8 cellular contexts compared by ENCODE assay signal in genomic region chr1:227789042-227789880, GRCh38. TPM values are rescaled to one million over a fixed set of nuclear protein-coding genes. Genes with fewer than 3 reads are reported as not detected.
A peak's percentile ranks its signal among the peaks of the same experiment; 100 is the strongest.
DNase-seq lines count a peak whose midpoint lies in the region; ATAC-seq and TF ChIP-seq lines count a peak whose summit lies in the region.

No MANE protein-coding gene starts in this region.

- H3K9ac ChIP-seq in HUES6 (ENCODE audit: low read length) (peak overlapping the region; percentile 60), mammary epithelial cell (ENCODE audit: insufficient read depth, low read length) (peak overlapping the region; percentile 71), mucosa of rectum (ENCODE audit: low read depth in 1 of 2, low read length in 2 of 2) (peak overlapping the region; percentile 32 to 58)

- CTCF ChIA-PET in mammary epithelial cell (lab: Charles Lee; ENCODE audit: low non-redundant PET) (no interaction called here), GM10248 (lab: Yijun Ruan, JAX) (no interaction called here)

- in situ Hi-C loops in mammary epithelial cell (cut with MboI; ENCODE audit: low sequenced_read_pairs in 2 of 2), result no loop called here

- peaks cover 34% of the 10 kb centered on the region for H3K4me1 ChIP-seq in HUES6 (ENCODE audit: control insufficient read depth, insufficient read depth, low read length)
- peaks cover 24% of the 10 kb centered on the region for H3K4me1 ChIP-seq in mammary epithelial cell (ENCODE audit: insufficient read depth, low read length)
- peaks cover 22 to 28% of the 10 kb centered on the region in 2 donors for H3K4me1 ChIP-seq in mucosa of rectum (ENCODE audit: control insufficient read depth in 2 of 2, insufficient read depth in 2 of 2, low read length in 2 of 2)

- no peaks in the 10 kb centered on the region for H3K9me3 Mint-ChIP-seq in activated naive CD4-positive, alpha-beta T cell treated with anti-CD3 and anti-CD28 coated beads, Interleukin-2, amount 50 U/mL, for 72 hours

- intact Hi-C loops in mammary epithelial cell (cut with micrococcal nuclease), result loop anchor here (5.0 kb wide), 2 partner anchors 108 to 298 kb away; no protein-coding TSS in a partner anchor

- 66% methylated on average over 14 of the region's 19 CpGs for WGBS in mammary epithelial cell (ENCODE audit: low coverage, missing lambda C conversion rate)

- no peak overlapping the region for H3K27ac ChIP-seq in HUES6 (ENCODE audit: low read depth, low read length)
- peak overlapping the region; percentile 21 for H3K27ac ChIP-seq in mammary epithelial cell (ENCODE audit: insufficient read depth, low read depth, low read length)
- no peak overlapping the region for H3K27ac ChIP-seq in mucosa of rectum (ENCODE audit: low read depth in 2 of 2, low read length in 2 of 2)

- H3K27me3 ChIP-seq in HUES6 (ENCODE audit: control insufficient read depth, insufficient read depth, low read length), result peaks cover 42% of the 10 kb centered on the region
- no peaks in the 10 kb centered on the region for H3K27me3 ChIP-seq in mammary epithelial cell (ENCODE audit: insufficient read depth, low read length)
- peaks cover 0 to 8% of the 10 kb centered on the region in 2 donors for H3K27me3 ChIP-seq in mucosa of rectum (ENCODE audit: control insufficient read depth in 2 of 2, insufficient read depth in 2 of 2, low read length in 2 of 2)

- H3K9me3 ChIP-seq in HUES6 (ENCODE audit: control insufficient read depth, insufficient read depth, low read depth, low read length) (no peaks in the 10 kb centered on the region), mammary epithelial cell (replicated peaks; ENCODE audit: insufficient read depth, low read length) (no peaks in the 10 kb centered on the region), mucosa of rectum (ENCODE audit: control insufficient read depth in 2 of 2, low read length in 2 of 2) (no peaks in the 10 kb centered on the region)

- H3K36me3 ChIP-seq in HUES6 (ENCODE audit: control insufficient read depth, insufficient read depth, low read length) (no peaks in the 10 kb centered on the region), mammary epithelial cell (ENCODE audit: insufficient read depth, low read length) (no peaks in the 10 kb centered on the region), mucosa of rectum (ENCODE audit: control insufficient read depth in 2 of 2, insufficient read depth in 2 of 2, low read length in 2 of 2) (no peaks in the 10 kb centered on the region)

- peak overlapping the region; percentile 82 for H2AFZ ChIP-seq in mammary epithelial cell (ENCODE audit: low read depth, low read length)

- dilution Hi-C loops in mammary epithelial cell (cut with HindIII; ENCODE audit: low sequenced_read_pairs), result no loop called here

- POLR2A ChIA-PET in GM10248 (lab: Yijun Ruan, JAX), result interaction anchor here (0.5 to 0.6 kb wide), 2 partner anchors 300 to 364 kb away, joined by 3 read pairs; no protein-coding TSS in a partner anchor

- TF ChIP-seq POLR2A in erythroblast (IDR thresholded peaks at IDR 0.05; ENCODE audit: low read length), result no peak

- peak overlapping the region; percentile 84 for H3K4me2 ChIP-seq in mammary epithelial cell (ENCODE audit: insufficient read depth, low read depth, low read length)

- peaks cover 7% of the 10 kb centered on the region for H3K79me2 ChIP-seq in mammary epithelial cell (ENCODE audit: insufficient read depth, low read length)

- no peak overlapping the region for H3K27ac Mint-ChIP-seq in activated naive CD4-positive, alpha-beta T cell treated with anti-CD3 and anti-CD28 coated beads, Interleukin-2, amount 50 U/mL, for 72 hours

- ATAC-seq in activated naive CD4-positive, alpha-beta T cell treated with anti-CD3 and anti-CD28 coated beads, Interleukin-2, amount 50 U/mL, for 72 hours, result no peak

- TF ChIP-seq CTCF in AG09319 (IDR thresholded peaks at IDR 0.05; ENCODE audit: low read depth, low read length), result peak; percentile 25
- TF ChIP-seq CTCF in mammary epithelial cell (conservative IDR thresholded peaks at IDR 0.05 in 1 of 2, IDR thresholded peaks at IDR 0.05 in 1 of 2; ENCODE audit: extremely low read depth in 1 of 2, insufficient read depth in 1 of 2, low read depth in 1 of 2, low read length in 2 of 2), result no peak
- no peak for TF ChIP-seq CTCF in GM10248 (IDR thresholded peaks at IDR 0.05; ENCODE audit: control extremely low read depth, extremely low read depth, low read depth, missing control alignments)

- no peaks in the 10 kb centered on the region for H3K36me3 Mint-ChIP-seq in activated naive CD4-positive, alpha-beta T cell treated with anti-CD3 and anti-CD28 coated beads, Interleukin-2, amount 50 U/mL, for 72 hours

- DNase-seq in AG09319 (ENCODE audit: extremely low read depth, low read depth) (no peak), mammary epithelial cell (no peak), GM10248 (ENCODE audit: extremely low spot score) (no peak), activated gamma-delta T cell treated with Interleukin-2 at 50 U/mL for 16 hours (no peak), erythroblast (lab: John Stamatoyannopoulos, UW) (no peak)
- no peak for DNase-seq in activated naive CD4-positive, alpha-beta T cell treated with anti-CD3 and anti-CD28 coated beads, Interleukin-2, amount 50 U/mL, for 72 hours (ENCODE audit: low spot score in 2 of 2)

- H3K4me3 ChIP-seq in HUES6 (ENCODE audit: low read depth, low read length) (peak overlapping the region; percentile 65), mammary epithelial cell (replicated peaks in 1 of 3; ENCODE audit: insufficient read depth in 1 of 3, low read depth in 2 of 3, low read length in 3 of 3) (peak overlapping the region; percentile 32 to 84 (median 69)), mucosa of rectum (ENCODE audit: low read length in 2 of 2) (peak overlapping the region; percentile 49 to 67)

- H4K20me1 ChIP-seq in mammary epithelial cell (ENCODE audit: insufficient read depth, low read length), result no peaks in the 10 kb centered on the region

- BruUV-seq in mammary epithelial cell (replicated peaks; lab: Mats Ljungman, UMichigan), result no TSS peak

RNA-seq across cellular contexts. Expression of gene PRSS38, which starts 26.2 kb away (rescaled TPM):
- total RNA-seq in mammary epithelial cell, result not detected
- polyA plus RNA-seq in mammary epithelial cell, result not detected
- not detected for polyA minus RNA-seq in mammary epithelial cell
- total RNA-seq in activated naive CD4-positive, alpha-beta T cell treated with anti-CD3 and anti-CD28 coated beads, Interleukin-2, amount 50 U/mL, for 72 hours, result not detected

RNA-seq across cellular contexts. Expression of gene SNAP47, which starts 54.0 kb away (rescaled TPM):
- total RNA-seq in mammary epithelial cell, result 10 to 100 TPM; 24.9 to 41.7 TPM
- 32.8 TPM for polyA plus RNA-seq in mammary epithelial cell
- 35.3 TPM for polyA minus RNA-seq in mammary epithelial cell
- total RNA-seq in activated naive CD4-positive, alpha-beta T cell treated with anti-CD3 and anti-CD28 coated beads, Interleukin-2, amount 50 U/mL, for 72 hours, result 10 to 100 TPM; 33.8 to 35.8 TPM

RNA-seq across cellular contexts. Expression of gene JMJD4, which starts 54.2 kb away (rescaled TPM):
- total RNA-seq in mammary epithelial cell, result 10 to 100 TPM; 20.9 to 24.7 TPM
- 21.1 TPM for polyA plus RNA-seq in mammary epithelial cell
- polyA minus RNA-seq in mammary epithelial cell, result 26.3 TPM
- total RNA-seq in activated naive CD4-positive, alpha-beta T cell treated with anti-CD3 and anti-CD28 coated beads, Interleukin-2, amount 50 U/mL, for 72 hours, result 10 to 100 TPM in 1 of 2 donors, 1 to 10 TPM in 1; 7.2 to 14.8 TPM
